Comparison of ENCODE assay signal across 13 cellular contexts in genomic region chr6:35043381-35043780, GRCh38.
A peak's percentile ranks its signal among the peaks of the same experiment; 100 is the strongest.
DNase-seq lines count a peak whose midpoint lies in the region; ATAC-seq, FAIRE-seq and TF ChIP-seq lines count a peak whose summit lies in the region.
"Had no signal": no experiment of that assay in that cellular context is flagged by ENCODE, and none has a peak within 500 bp of the region (broad histone marks: within the 10 kb centered on the region; RNA-seq: fewer than 3 reads in every experiment).

No MANE protein-coding gene starts in this region.

- peak overlapping the region in 2 of 3 experiments; percentile 47 to 53 for H3K27ac Mint-ChIP-seq in nephron

- no peaks in the 10 kb centered on the region for H3K23me2 ChIP-seq in H1 (ENCODE audit: low read depth, low read length)

- H2AFZ ChIP-seq in H1 (ENCODE audit: low read length), result no peak overlapping the region

- no peak overlapping the region for H4K5ac ChIP-seq in H1 (ENCODE audit: insufficient read length, low read depth, low read length)

- peaks cover 27% of the 10 kb centered on the region for H3K36me3 Mint-ChIP-seq in nephron (ENCODE audit: low read depth)

- H3K4me1 ChIP-seq in left ventricle myocardium inferior, result peaks cover 94% of the 10 kb centered on the region
- H3K4me1 ChIP-seq in H1 (replicated peaks in 1 of 4; ENCODE audit: control insufficient read depth in 3 of 4, insufficient read depth in 4 of 4, low read length in 3 of 4), result peaks cover 23 to 52% (median 46%) of the 10 kb centered on the region in 4 experiments
- peaks cover 26% of the 10 kb centered on the region for H3K4me1 ChIP-seq in SJCRH30

- H3K27ac ChIP-seq in left ventricle myocardium inferior (replicated peaks) (peak overlapping the region; percentile 92), H1 (ENCODE audit: low read depth, low read length) (0 out of 2 replicates have a peak overlapping the region, but pooled peaks have one; percentile 18), SJCRH30 (no peak overlapping the region)

- no peak overlapping the region for H3K56ac ChIP-seq in H1 (replicated peaks; ENCODE audit: insufficient read length, low read depth, low read length)

- no peak for TF ChIP-seq RAD21 in H1 (IDR thresholded peaks at IDR 0.05 in 1 of 2, conservative IDR thresholded peaks at IDR 0.05 in 1 of 2; ENCODE audit: low read depth in 2 of 2, low read length in 2 of 2)

- ATAC-seq in Right ventricle myocardium superior (ENCODE audit: poor library complexity), result no peak
- ATAC-seq in GM18517 (IDR thresholded peaks at IDR 0.05; ENCODE audit: unreplicated experiment), result no peak

- WGBS in H1 (ENCODE audit: extremely low coverage in 1 of 2, insufficient coverage in 1 of 2, insufficient read length in 1 of 2, insufficient replicate concordance in 2 of 2, low coverage in 1 of 2, low lambda C conversion rate in 2 of 2, missing lambda C conversion rate in 1 of 2), 2 experiments, result 73% methylated on average over 3 of the region's 3 CpGs; no CpG with 5 or more reads in 1 of the 2 experiments

- DNase-seq in left ventricle myocardium inferior, result no peak
- DNase-seq in Right ventricle myocardium superior, result no peak
- no peak for DNase-seq in H1 (ENCODE audit: low read depth in 1 of 2, low spot score in 2 of 2)
- no peak for DNase-seq in activated naive CD4-positive, alpha-beta T cell treated with Interleukin-2 at 50 U/mL for 16 hours
- no peak for DNase-seq in SJCRH30
- no peak for DNase-seq in NCI-H226
- DNase-seq: activated gamma-delta T cell treated with Interleukin-2 at 50 U/mL for 16 hours, NCI-H82 had no signal

- peak overlapping the region; percentile 66; the same call in 1 of the 2 replicates for H2BK20ac ChIP-seq in H1 (ENCODE audit: low read length)

- TF ChIP-seq CTCF in left ventricle myocardium inferior (IDR thresholded peaks at IDR 0.05; ENCODE audit: borderline replicate concordance) (no peak), H1 (IDR thresholded peaks at IDR 0.05; ENCODE audit: control extremely low read depth in 1 of 3, insufficient read depth in 1 of 3, low read depth in 1 of 3, low read length in 3 of 3) (no peak), nephron (IDR thresholded peaks at IDR 0.05; ENCODE audit: unreplicated experiment in 3 of 3) (no peak)

- CTCF ChIA-PET in H1 (lab: Charles Lee; ENCODE audit: partially characterized antibody), result interaction anchor here (0.8 to 2.4 kb wide), 4 partner anchors 17 to 205 kb away, joined by 3 to 8 read pairs (median 5); no protein-coding TSS in a partner anchor

- H3K4ac ChIP-seq in H1 (replicated peaks; ENCODE audit: insufficient read length, low read depth, low read length), result no peak overlapping the region

- intact Hi-C loops in left ventricle myocardium inferior (cut with micrococcal nuclease), result no loop called here
- intact Hi-C loops in Right ventricle myocardium superior (cut with DNase I), result no loop called here

- H3K9ac ChIP-seq in H1 (replicated peaks in 1 of 4; ENCODE audit: extremely low read depth in 1 of 4, low read depth in 3 of 4, low read length in 3 of 4), result no peak overlapping the region

- H3K79me1 ChIP-seq in H1 (ENCODE audit: low read depth, low read length), result no peaks in the 10 kb centered on the region

- no peaks in the 10 kb centered on the region for H4K20me1 ChIP-seq in H1 (replicated peaks in 1 of 2; ENCODE audit: control insufficient read depth in 1 of 2, insufficient read depth in 2 of 2, low read length in 2 of 2)

- H3K79me2 ChIP-seq in H1 (ENCODE audit: control insufficient read depth in 1 of 2, insufficient read depth in 2 of 2, low read length in 2 of 2), result no peaks in the 10 kb centered on the region; a peak in 1 of 4 replicates

- H3K4me3 ChIP-seq in left ventricle myocardium inferior (no peak overlapping the region), H1 (ENCODE audit: extremely low read depth in 1 of 4, insufficient read depth in 2 of 4, low read depth in 3 of 4, low read length in 4 of 4) (no peak overlapping the region), SJCRH30 (no peak overlapping the region)

- no peak for FAIRE-seq in H1 (lab: Jason Lieb, UNC)
- FAIRE-seq: endometrium, TTC549 had no signal

- H3K36me3 ChIP-seq in left ventricle myocardium inferior, result peaks cover 11% of the 10 kb centered on the region
- H3K36me3 ChIP-seq in H1 (ENCODE audit: control insufficient read depth in 2 of 4, insufficient read depth in 4 of 4, low read length in 3 of 4), result no peaks in the 10 kb centered on the region; a peak in 1 of 8 replicates
- peaks cover 16% of the 10 kb centered on the region for H3K36me3 ChIP-seq in SJCRH30

- no peak for TF ChIP-seq EP300 in H1 (IDR thresholded peaks at IDR 0.05; ENCODE audit: borderline replicate concordance in 1 of 2, low read depth in 2 of 2, low read length in 2 of 2)

- no peak overlapping the region for H4K8ac ChIP-seq in H1 (ENCODE audit: extremely low read depth, insufficient read depth, low read length)

- H3K4me1 Mint-ChIP-seq in nephron, result peaks cover 55% of the 10 kb centered on the region

- no peak overlapping the region for H3K23ac ChIP-seq in H1 (ENCODE audit: insufficient read length)

- H3K4me2 ChIP-seq in H1 (ENCODE audit: insufficient read depth in 1 of 2, low read depth in 2 of 2, low read length in 2 of 2), result no peak overlapping the region; a peak in 1 of 4 replicates

- TF ChIP-seq POLR2A in H1 (IDR thresholded peaks at IDR 0.05; ENCODE audit: control extremely low read depth in 1 of 2, low read depth in 2 of 2, low read length in 2 of 2), result no peak

- no peak overlapping the region for H2BK15ac ChIP-seq in H1 (ENCODE audit: low read length)

- no peak overlapping the region for H3K4me3 Mint-ChIP-seq in nephron
- H3K4me3 Mint-ChIP-seq: IgD-negative memory B cell had no signal

- H2BK5ac ChIP-seq in H1 (ENCODE audit: low read depth, low read length), result 0 out of 2 replicates have a peak overlapping the region, but pooled peaks have one; percentile 68

- POLR2A ChIA-PET in H1 (lab: Charles Lee; ENCODE audit: partially characterized antibody), result no interaction called here

- H2AK5ac ChIP-seq in H1 (ENCODE audit: low read depth, low read length), result 0 out of 2 replicates have a peak overlapping the region, but pooled peaks have one; percentile 49

- H3K9me3 ChIP-seq in left ventricle myocardium inferior (replicated peaks) (no peaks in the 10 kb centered on the region), H1 (ENCODE audit: insufficient read depth in 2 of 2, low read depth in 1 of 2, low read length in 1 of 2) (no peaks in the 10 kb centered on the region), SJCRH30 (replicated peaks) (no peaks in the 10 kb centered on the region)

- H3K27me3 ChIP-seq in left ventricle myocardium inferior (ENCODE audit: low read depth) (no peaks in the 10 kb centered on the region), H1 (replicated peaks in 1 of 4; ENCODE audit: control insufficient read depth in 3 of 4, extremely low read depth in 1 of 4, insufficient read depth in 3 of 4, low read length in 3 of 4) (no peaks in the 10 kb centered on the region), SJCRH30 (no peaks in the 10 kb centered on the region)

- H4K91ac ChIP-seq in H1 (replicated peaks; ENCODE audit: insufficient read length, low read length), result no peak overlapping the region

- H2BK12ac ChIP-seq in H1 (ENCODE audit: low read depth, low read length), result peak overlapping the region; percentile 20; the same call in 1 of the 2 replicates

- no peak overlapping the region; the same call in 1 of the 2 replicates for H3K18ac ChIP-seq in H1 (ENCODE audit: extremely low read depth, low read length)

- H3K14ac ChIP-seq in H1 (ENCODE audit: insufficient read length), result no peak overlapping the region

- no peaks in the 10 kb centered on the region for H3K27me3 Mint-ChIP-seq in nephron (ENCODE audit: low read depth)
- H3K27me3 Mint-ChIP-seq: IgD-negative memory B cell had no signal

- H3K9me3 Mint-ChIP-seq in nephron, result no peaks in the 10 kb centered on the region
- H3K9me3 Mint-ChIP-seq: IgD-negative memory B cell had no signal

- no peak overlapping the region for H2BK120ac ChIP-seq in H1 (replicated peaks; ENCODE audit: low read depth, low read length)

TF ChIP-seq in H1, 55 proteins besides CTCF, POLR2A, EP300 and RAD21:
- TF ChIP-seq YY1 (IDR thresholded peaks at IDR 0.05; ENCODE audit: low read depth, low read length), result no peak
- no peak for TF ChIP-seq HDAC6 (IDR thresholded peaks at IDR 0.05; ENCODE audit: low read depth, low read length)
- no peak for TF ChIP-seq SP4 (IDR thresholded peaks at IDR 0.05; ENCODE audit: low read length)
- TF ChIP-seq CTBP2 (IDR thresholded peaks at IDR 0.05; ENCODE audit: borderline replicate concordance, insufficient read depth, insufficient read length, low read length), result no peak
